21 cellular contexts compared by ENCODE assay signal in the genomic region with DNA sequence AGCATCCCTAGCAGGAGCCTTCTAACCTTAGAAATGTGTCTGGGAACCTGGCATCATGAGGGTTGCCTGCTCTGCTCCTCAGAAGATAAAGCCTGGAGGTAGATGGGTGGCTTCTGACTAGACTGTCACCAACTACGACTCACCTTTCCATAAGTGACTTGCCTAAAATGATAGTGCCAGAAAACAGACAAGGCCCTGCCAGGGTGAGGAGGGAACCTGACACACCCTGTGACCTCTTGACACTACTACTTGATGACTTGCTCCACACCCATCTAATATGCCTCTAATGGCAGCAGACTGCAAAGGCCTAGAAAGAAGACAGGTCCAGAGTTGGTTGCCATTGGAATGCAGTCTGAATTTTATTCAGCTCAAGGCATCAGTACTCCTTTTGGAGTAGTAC. TPM values are rescaled to one million over a fixed set of nuclear protein-coding genes. Genes with fewer than 3 reads are reported as not detected.
"Had no signal": no experiment of that assay in that cellular context is flagged by ENCODE, and none has a peak within 500 bp of the region (broad histone marks: within the 10 kb centered on the region; RNA-seq: fewer than 3 reads in every experiment).

No MANE protein-coding gene starts in this region.

- H3K27ac Mint-ChIP-seq: activated B cell treated with CpG ODN at 0.5 μM for 24 hours; activated naive CD4-positive, alpha-beta T cell treated with anti-CD3 and anti-CD28 coated beads, Interleukin-2, amount 50 U/mL, for 24 hours had no signal

- H3K4me1 Mint-ChIP-seq: natural killer cell had no signal

- ATAC-seq: left ventricle myocardium superior, natural killer cell had no signal

- H3K9me3 Mint-ChIP-seq: activated B cell treated with CpG ODN at 0.5 μM for 24 hours; activated naive CD4-positive, alpha-beta T cell treated with anti-CD3 and anti-CD28 coated beads, Interleukin-2, amount 50 U/mL, for 24 hours; natural killer cell had no signal

- DNase-seq: activated B cell treated with CpG ODN at 0.5 μM for 24 hours; activated effector memory CD4-positive, alpha-beta T cell treated with Interleukin-2 at 50 U/mL for 16 hours; central memory CD4-positive, alpha-beta T cell; dermis blood vessel endothelial cell; effector CD8-positive, alpha-beta T cell; glutamatergic neuron; kidney glomerular epithelial cell; left ventricle myocardium superior; mammary epithelial cell; midbrain; natural killer cell; T-helper 9 cell; testis; trophoblast cell; uterus had no signal

- H3K4me3 Mint-ChIP-seq: activated B cell treated with CpG ODN at 0.5 μM for 24 hours; activated naive CD4-positive, alpha-beta T cell treated with anti-CD3 and anti-CD28 coated beads, Interleukin-2, amount 50 U/mL, for 24 hours; natural killer cell had no signal

- H3K27me3 Mint-ChIP-seq: activated B cell treated with CpG ODN at 0.5 μM for 24 hours; activated naive CD4-positive, alpha-beta T cell treated with anti-CD3 and anti-CD28 coated beads, Interleukin-2, amount 50 U/mL, for 24 hours had no signal

RNA-seq across cellular contexts. Expression of a gene that starts 17.5 kb away (rescaled TPM):
- total RNA-seq: dermis blood vessel endothelial cell, esophagus muscularis mucosa, frontal cortex, left ventricle myocardium superior, osteocyte, prostate gland, SK-MEL-5 had no signal
